In the genomic region with DNA sequence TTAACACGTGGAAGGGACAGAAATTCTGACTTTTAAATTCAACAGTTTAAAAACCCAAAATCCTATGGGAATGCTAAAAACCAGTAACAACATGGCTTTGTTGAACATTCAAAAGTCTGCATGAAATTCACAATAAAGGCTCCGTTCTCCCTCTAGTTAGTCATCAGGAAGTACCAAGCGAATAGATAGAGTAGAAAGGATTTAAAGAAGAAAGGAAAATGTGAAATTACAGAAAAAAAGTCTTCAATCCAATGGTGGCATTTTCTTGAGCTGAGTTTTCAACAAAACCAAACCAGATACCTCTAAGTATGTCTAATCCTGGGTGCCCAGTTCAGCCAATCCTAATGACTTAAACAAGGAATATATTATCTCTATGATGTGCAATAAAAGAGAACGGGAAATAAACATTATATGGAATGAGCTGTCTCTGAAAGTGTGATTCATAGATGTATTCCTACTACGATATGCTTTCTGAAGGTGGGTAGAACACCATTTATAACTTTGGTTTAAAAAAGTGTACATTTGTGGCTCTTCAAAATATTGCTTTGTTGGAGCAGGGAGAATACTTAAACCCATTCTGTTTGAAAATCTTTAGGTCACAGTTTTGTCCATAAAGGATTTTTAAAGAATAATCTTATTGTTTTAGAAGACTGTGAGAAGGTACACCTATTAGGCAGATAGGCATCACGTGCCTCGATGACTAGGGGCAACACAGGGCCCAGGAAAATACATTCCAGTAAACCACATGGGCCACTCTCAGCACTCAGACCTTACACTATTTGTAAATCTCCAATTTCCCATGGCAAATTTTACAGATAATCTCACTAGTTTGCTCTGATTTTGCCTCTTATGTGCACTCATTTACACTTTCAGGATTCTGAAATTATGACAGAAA, we compare ENCODE assay signal across 14 cellular contexts.
"Had no signal": no experiment of that assay in that cellular context is flagged by ENCODE, and none has a peak within 500 bp of the region (broad histone marks: within the 10 kb centered on the region; RNA-seq: fewer than 3 reads in every experiment).

No MANE protein-coding gene starts in this region.

- H3K27me3 Mint-ChIP-seq: activated CD8-positive, alpha-beta memory T cell treated with anti-CD3 and anti-CD28 coated beads, Interleukin-2, amount 10 ng/mL, durations not matched to agents 7 days and 5 days; activated naive CD8-positive, alpha-beta T cell treated with anti-CD3 and anti-CD28 coated beads for 36 hours; activated T-cell treated with anti-CD3 and anti-CD28 coated beads, Interleukin-2, amount 50 U/mL, for 24 hours; stimulated activated naive CD8-positive, alpha-beta T cell treated with anti-CD3 and anti-CD28 coated beads, Interleukin-15, amount 100 ng/mL, for 72 hours; T-helper 17 cell had no signal

- H3K4me1 ChIP-seq: esophagus squamous epithelium, left ventricle myocardium inferior, parathyroid adenoma, testis had no signal

- H3K9me3 Mint-ChIP-seq: activated T-cell treated with anti-CD3 and anti-CD28 coated beads, Interleukin-2, amount 50 U/mL, for 24 hours had no signal

- H3K4me3 Mint-ChIP-seq: activated CD8-positive, alpha-beta memory T cell treated with anti-CD3 and anti-CD28 coated beads, Interleukin-2, amount 10 ng/mL, durations not matched to agents 7 days and 5 days; activated naive CD8-positive, alpha-beta T cell treated with anti-CD3 and anti-CD28 coated beads for 36 hours; activated T-cell treated with anti-CD3 and anti-CD28 coated beads, Interleukin-2, amount 50 U/mL, for 24 hours; stimulated activated naive CD8-positive, alpha-beta T cell treated with anti-CD3 and anti-CD28 coated beads, Interleukin-15, amount 100 ng/mL, for 72 hours; T-helper 17 cell had no signal

- H3K27me3 ChIP-seq: esophagus squamous epithelium, testis had no signal

- H3K27ac ChIP-seq: esophagus squamous epithelium, left ventricle myocardium inferior, parathyroid adenoma, testis had no signal

- H3K27ac Mint-ChIP-seq: activated CD8-positive, alpha-beta memory T cell treated with anti-CD3 and anti-CD28 coated beads, Interleukin-2, amount 10 ng/mL, durations not matched to agents 7 days and 5 days; activated naive CD8-positive, alpha-beta T cell treated with anti-CD3 and anti-CD28 coated beads for 36 hours; activated T-cell treated with anti-CD3 and anti-CD28 coated beads, Interleukin-2, amount 50 U/mL, for 24 hours; stimulated activated naive CD8-positive, alpha-beta T cell treated with anti-CD3 and anti-CD28 coated beads, Interleukin-15, amount 100 ng/mL, for 72 hours; T-helper 17 cell had no signal

- H3K79me2 ChIP-seq: parathyroid adenoma had no signal

- DNase-seq: activated CD8-positive, alpha-beta memory T cell treated with anti-CD3 and anti-CD28 coated beads, Interleukin-2, amount 10 ng/mL, durations not matched to agents 7 days and 5 days; activated gamma-delta T cell; activated naive CD8-positive, alpha-beta T cell treated with anti-CD3 and anti-CD28 coated beads for 36 hours; activated T-cell treated with anti-CD3 and anti-CD28 coated beads, Interleukin-2, amount 50 U/mL, for 24 hours; anterior cingulate cortex; esophagus squamous epithelium; left ventricle myocardium inferior; mesendoderm; stimulated activated CD4-positive, alpha-beta T cell treated with anti-CD3 and anti-CD28 coated beads, Interleukin-4, amount 100 ng/mL, for 4 hours; stimulated activated naive CD8-positive, alpha-beta T cell treated with anti-CD3 and anti-CD28 coated beads, Interleukin-15, amount 100 ng/mL, for 72 hours; T-helper 17 cell; testis had no signal

- H3K4me3 ChIP-seq: esophagus squamous epithelium, left ventricle myocardium inferior, testis had no signal

- H3K36me3 ChIP-seq: esophagus squamous epithelium, left ventricle myocardium inferior had no signal

- H3K9ac ChIP-seq: parathyroid adenoma had no signal

- FAIRE-seq: keratinocyte had no signal

- ATAC-seq: activated CD8-positive, alpha-beta memory T cell treated with anti-CD3 and anti-CD28 coated beads, Interleukin-2, amount 10 ng/mL, durations not matched to agents 7 days and 5 days; stimulated activated naive CD8-positive, alpha-beta T cell treated with anti-CD3 and anti-CD28 coated beads, Interleukin-15, amount 100 ng/mL, for 72 hours; T-helper 17 cell had no signal

- H3K9me3 ChIP-seq: esophagus squamous epithelium, left ventricle myocardium inferior, testis had no signal

- H2AFZ ChIP-seq: parathyroid adenoma had no signal
